Comparison of ENCODE assay signal across 12 cellular contexts in the genomic region with DNA sequence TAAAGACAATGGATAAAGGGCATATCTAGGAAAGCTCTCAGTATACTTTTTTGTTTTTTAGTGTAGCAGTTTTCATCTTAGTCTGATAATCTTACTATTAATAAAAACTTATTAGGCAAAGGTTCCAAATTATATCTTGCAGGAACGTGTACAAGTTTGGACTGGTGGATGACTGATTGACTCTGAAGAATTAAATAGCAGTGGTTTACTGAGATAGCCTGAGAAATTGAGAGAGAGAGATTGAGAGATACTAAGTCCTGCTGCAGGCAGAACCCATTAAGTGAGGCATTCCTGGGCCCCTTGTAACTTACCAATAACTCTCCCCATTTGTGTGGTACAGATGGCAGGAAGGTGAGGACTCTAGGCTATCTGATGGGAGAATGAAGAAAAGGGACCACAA.
"Had no signal": no experiment of that assay in that cellular context is flagged by ENCODE, and none has a peak within 500 bp of the region (broad histone marks: within the 10 kb centered on the region; RNA-seq: fewer than 3 reads in every experiment).

No MANE protein-coding gene starts in this region.

- H3K4me3 ChIP-seq: coronary artery, tibial artery had no signal

- H3K36me3 ChIP-seq: tibial artery had no signal

- DNase-seq: activated CD8-positive, alpha-beta memory T cell treated with anti-CD3 and anti-CD28 coated beads, Interleukin-2, amount 50 U/mL, for 48 hours; activated CD8-positive, alpha-beta T cell treated with anti-CD3 and anti-CD28 coated beads, Interleukin-2, amount 10 ng/mL, durations not matched to agents 7 days and 5 days; activated naive CD4-positive, alpha-beta T cell treated with anti-CD3 and anti-CD28 coated beads for 36 hours; caudate nucleus; effector CD4-positive, alpha-beta T cell; hippocampal formation; kidney glomerular epithelial cell; T-helper 9 cell; tibial artery had no signal

- H3K27me3 ChIP-seq: tibial artery had no signal

- FAIRE-seq: endothelial cell of umbilical vein had no signal

- H3K9me3 ChIP-seq: tibial artery had no signal

- ATAC-seq: activated CD8-positive, alpha-beta T cell treated with anti-CD3 and anti-CD28 coated beads, Interleukin-2, amount 10 ng/mL, durations not matched to agents 7 days and 5 days; stimulated activated effector memory CD8-positive, alpha-beta T cell treated with anti-CD3 and anti-CD28 coated beads, Interleukin-12 subunit alpha, Interleukin-12 subunit beta, amount 100 ng/mL, for 72 hours had no signal

- H3K27ac ChIP-seq: coronary artery, tibial artery had no signal
